1 cellular context compared by ENCODE assay signal in the genomic region with DNA sequence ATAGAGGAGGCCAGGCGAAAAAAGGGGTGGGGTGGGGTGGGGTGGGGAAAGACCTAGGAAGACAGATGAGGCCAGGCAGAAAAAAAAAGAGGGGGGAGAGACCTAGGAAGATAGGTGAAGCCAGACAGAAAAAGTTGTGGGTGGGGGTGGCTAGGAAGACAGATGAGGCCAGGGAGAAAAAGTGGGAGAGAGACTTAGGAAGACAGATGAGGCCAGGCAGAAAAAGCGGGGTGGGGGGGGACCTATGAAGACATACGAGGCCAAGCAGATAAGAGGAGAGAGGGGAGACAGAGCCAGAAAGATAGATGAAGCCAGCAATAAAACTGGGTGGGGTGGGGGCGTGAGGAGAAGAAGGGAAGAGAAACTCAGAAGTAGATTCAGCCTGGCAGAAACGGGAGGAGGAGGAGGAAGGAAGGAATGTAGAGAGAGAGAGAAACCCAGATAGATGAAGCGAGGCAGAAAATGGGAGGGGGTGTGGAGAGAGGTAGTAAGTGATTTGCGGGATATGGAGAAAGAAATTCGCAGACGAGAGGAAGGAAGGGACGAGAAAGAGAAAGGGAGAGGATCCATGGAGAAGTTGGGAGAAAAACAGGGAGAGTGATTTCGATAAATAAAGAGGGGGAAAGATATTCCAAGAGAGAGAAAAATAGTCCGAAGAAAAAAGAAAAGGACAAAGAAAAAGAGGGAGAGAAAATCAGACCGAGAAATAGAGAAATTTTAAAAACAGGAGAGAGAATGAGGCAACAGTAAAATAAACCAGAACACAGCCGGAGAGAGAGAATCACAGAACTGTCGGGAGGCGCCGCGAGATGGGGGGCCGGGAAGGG.
TF ChIP-seq lines count a peak whose summit lies in the region.

No MANE protein-coding gene starts in this region.

TF ChIP-seq in HepG2, 621 proteins besides CTCF, POLR2A, EP300 and RAD21:
- no peak for TF ChIP-seq ESRRA (CRISPR knock-in tag; IDR thresholded peaks at IDR 0.05; ENCODE audit: low read depth)
- TF ChIP-seq KLF15 (CRISPR knock-in tag; IDR thresholded peaks at IDR 0.05; ENCODE audit: borderline replicate concordance): no peak
- TF ChIP-seq FIP1L1 (IDR thresholded peaks at IDR 0.05; ENCODE audit: borderline replicate concordance, insufficient read depth, low read depth, low read length): no peak
- no peak for TF ChIP-seq IRF2 (CRISPR knock-in tag; IDR thresholded peaks at IDR 0.05)
- no peak for TF ChIP-seq STAG1 (CRISPR knock-in tag; IDR thresholded peaks at IDR 0.05)
- no peak for TF ChIP-seq ZNF367 (CRISPR knock-in tag; IDR thresholded peaks at IDR 0.05; ENCODE audit: borderline replicate concordance)
- no peak for TF ChIP-seq GMEB2 (CRISPR knock-in tag; IDR thresholded peaks at IDR 0.05; ENCODE audit: low read depth)
- no peak for TF ChIP-seq USF2 (IDR thresholded peaks at IDR 0.05; ENCODE audit: low read depth, low read length)
- no peak for TF ChIP-seq USF2 (CRISPR knock-in tag; IDR thresholded peaks at IDR 0.05; ENCODE audit: borderline replicate concordance)
- no peak for TF ChIP-seq ELF3 (CRISPR knock-in tag; IDR thresholded peaks at IDR 0.05)
- TF ChIP-seq ZSCAN29 (CRISPR knock-in tag; conservative IDR thresholded peaks at IDR 0.05): no peak
- TF ChIP-seq, protein P1, sequence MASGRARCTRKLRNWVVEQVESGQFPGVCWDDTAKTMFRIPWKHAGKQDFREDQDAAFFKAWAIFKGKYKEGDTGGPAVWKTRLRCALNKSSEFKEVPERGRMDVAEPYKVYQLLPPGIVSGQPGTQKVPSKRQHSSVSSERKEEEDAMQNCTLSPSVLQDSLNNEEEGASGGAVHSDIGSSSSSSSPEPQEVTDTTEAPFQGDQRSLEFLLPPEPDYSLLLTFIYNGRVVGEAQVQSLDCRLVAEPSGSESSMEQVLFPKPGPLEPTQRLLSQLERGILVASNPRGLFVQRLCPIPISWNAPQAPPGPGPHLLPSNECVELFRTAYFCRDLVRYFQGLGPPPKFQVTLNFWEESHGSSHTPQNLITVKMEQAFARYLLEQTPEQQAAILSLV (CRISPR knock-in tag; IDR thresholded peaks at IDR 0.05; ENCODE audit: borderline replicate concordance): no peak
- TF ChIP-seq, protein P2, sequence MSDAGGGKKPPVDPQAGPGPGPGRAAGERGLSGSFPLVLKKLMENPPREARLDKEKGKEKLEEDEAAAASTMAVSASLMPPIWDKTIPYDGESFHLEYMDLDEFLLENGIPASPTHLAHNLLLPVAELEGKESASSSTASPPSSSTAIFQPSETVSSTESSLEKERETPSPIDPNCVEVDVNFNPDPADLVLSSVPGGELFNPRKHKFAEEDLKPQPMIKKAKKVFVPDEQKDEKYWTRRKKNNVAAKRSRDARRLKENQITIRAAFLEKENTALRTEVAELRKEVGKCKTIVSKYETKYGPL (CRISPR knock-in tag; IDR thresholded peaks at IDR 0.05): no peak
- TF ChIP-seq, protein P3, sequence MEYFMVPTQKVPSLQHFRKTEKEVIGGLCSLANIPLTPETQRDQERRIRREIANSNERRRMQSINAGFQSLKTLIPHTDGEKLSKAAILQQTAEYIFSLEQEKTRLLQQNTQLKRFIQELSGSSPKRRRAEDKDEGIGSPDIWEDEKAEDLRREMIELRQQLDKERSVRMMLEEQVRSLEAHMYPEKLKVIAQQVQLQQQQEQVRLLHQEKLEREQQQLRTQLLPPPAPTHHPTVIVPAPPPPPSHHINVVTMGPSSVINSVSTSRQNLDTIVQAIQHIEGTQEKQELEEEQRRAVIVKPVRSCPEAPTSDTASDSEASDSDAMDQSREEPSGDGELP (IDR thresholded peaks at IDR 0.05; ENCODE audit: borderline replicate concordance, low read depth): no peak
